In the genomic region with DNA sequence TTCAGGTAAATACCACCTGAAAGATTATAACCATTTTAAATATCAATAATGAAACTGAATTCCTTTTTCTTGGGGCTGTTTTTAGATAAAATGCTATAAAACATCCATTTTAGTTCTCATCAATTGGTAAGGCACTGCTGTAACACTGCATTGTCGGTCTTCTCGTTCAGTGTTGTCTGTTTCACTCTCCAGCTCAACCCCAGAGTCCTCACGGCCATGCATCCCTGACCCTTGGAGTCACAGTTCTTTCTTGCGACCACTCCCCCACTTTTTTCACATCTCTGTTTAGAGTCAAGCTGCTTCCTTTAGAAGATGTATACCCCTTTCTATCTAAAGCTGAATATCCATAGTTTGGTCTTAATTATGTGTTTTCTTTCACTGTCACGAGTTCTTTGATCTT, we compare ENCODE assay signal across 4 cellular contexts. TPM values are rescaled to one million over a fixed set of nuclear protein-coding genes. Genes with fewer than 3 reads are reported as not detected.
"Had no signal": no experiment of that assay in that cellular context is flagged by ENCODE, and none has a peak within 500 bp of the region (broad histone marks: within the 10 kb centered on the region; RNA-seq: fewer than 3 reads in every experiment).

No MANE protein-coding gene starts in this region.

RNA-seq across cellular contexts. Expression of gene OR2A42, which starts 7.6 kb away (rescaled TPM):
- total RNA-seq: LHCN-M2, M059J, MCF 10A, NCI-H460 had no signal

RNA-seq across cellular contexts. Expression of gene OR2A7, which starts 17.6 kb away (rescaled TPM):
- total RNA-seq: LHCN-M2, NCI-H460 had no signal

RNA-seq across cellular contexts. Expression of gene ARHGEF35, which starts 51.3 kb away (rescaled TPM):
- total RNA-seq: M059J, MCF 10A had no signal
